Comparison of ENCODE assay signal across 40 cellular contexts in genomic region chr1:30140566-30140965, GRCh38.
"Had no signal": no experiment of that assay in that cellular context is flagged by ENCODE, and none has a peak within 500 bp of the region (broad histone marks: within the 10 kb centered on the region; RNA-seq: fewer than 3 reads in every experiment).

No MANE protein-coding gene starts in this region.

- H3K4me1 Mint-ChIP-seq: activated B cell treated with CpG ODN at 0.5 μM for 24 hours; activated naive CD4-positive, alpha-beta T cell treated with anti-CD3 and anti-CD28 coated beads, Interleukin-2, amount 50 U/mL, for 24 hours; activated naive CD8-positive, alpha-beta T cell treated with anti-CD3 and anti-CD28 coated beads for 36 hours; activated naive CD8-positive, alpha-beta T cell treated with anti-CD3 and anti-CD28 coated beads, Interleukin-2, amount 50 U/mL, for 24 hours; brain; T-cell had no signal

- H3K36me3 ChIP-seq: adrenal gland, ascending aorta, breast epithelium, cardiac muscle cell, esophagus squamous epithelium, gastroesophageal sphincter, WERI-Rb-1 had no signal

- H3K36me3 Mint-ChIP-seq: activated naive CD4-positive, alpha-beta T cell treated with anti-CD3 and anti-CD28 coated beads, Interleukin-2, amount 50 U/mL, for 24 hours; activated naive CD8-positive, alpha-beta T cell treated with anti-CD3 and anti-CD28 coated beads for 36 hours; brain; T-cell had no signal

- H3K9me3 ChIP-seq: adrenal gland, ascending aorta, esophagus squamous epithelium, gastroesophageal sphincter had no signal

- H3K27me3 ChIP-seq: adrenal gland, ascending aorta, cardiac muscle cell had no signal

- DNase-seq: activated B cell treated with CpG ODN at 0.5 μM for 24 hours; activated CD4-positive, alpha-beta T cell treated with anti-CD3 and anti-CD28 coated beads for 48 hours; activated CD4-positive, alpha-beta T cell treated with anti-CD3 and anti-CD28 coated beads, Interleukin-2, amount 50 U/mL, for 1 hour; activated CD4-positive, alpha-beta T cell treated with anti-CD3 and anti-CD28 coated beads, Interleukin-2, amount 50 U/mL, for 48 hours; activated CD8-positive, alpha-beta memory T cell treated with anti-CD3 and anti-CD28 coated beads for 24 hours; activated CD8-positive, alpha-beta memory T cell treated with anti-CD3 and anti-CD28 coated beads, Interleukin-2, amount 50 U/mL, for 4 hours; activated CD8-positive, alpha-beta T cell treated with anti-CD3 and anti-CD28 coated beads for 36 hours; activated effector memory CD4-positive, alpha-beta T cell treated with anti-CD3 and anti-CD28 coated beads, Interleukin-2, amount 50 U/mL, for 16 hours; activated naive CD4-positive, alpha-beta T cell treated with anti-CD3 and anti-CD28 coated beads for 36 hours; activated naive CD8-positive, alpha-beta T cell treated with anti-CD3 and anti-CD28 coated beads for 36 hours; activated naive CD8-positive, alpha-beta T cell treated with anti-CD3 and anti-CD28 coated beads, Interleukin-2, amount 50 U/mL, for 24 hours; activated T-cell treated with anti-CD3 and anti-CD28 coated beads, Interleukin-2, amount 50 U/mL, for 1 hour; activated T-cell treated with anti-CD3 and anti-CD28 coated beads, Interleukin-2, amount 50 U/mL, for 48 hours; amygdala; central memory CD4-positive, alpha-beta T cell; cerebellar nuclear complex; cortex of kidney; dermis blood vessel endothelial cell; effector CD4-positive, alpha-beta T cell; effector memory CD8-positive, alpha-beta T cell; esophagus squamous epithelium; foreskin melanocyte; SW 1271; T-helper 9 cell; WERI-Rb-1 had no signal

- H3K9me3 Mint-ChIP-seq: activated CD8-positive, alpha-beta T cell treated with anti-CD3 and anti-CD28 coated beads for 36 hours; activated naive CD4-positive, alpha-beta T cell treated with anti-CD3 and anti-CD28 coated beads, Interleukin-2, amount 50 U/mL, for 24 hours; activated naive CD8-positive, alpha-beta T cell treated with anti-CD3 and anti-CD28 coated beads for 36 hours; activated naive CD8-positive, alpha-beta T cell treated with anti-CD3 and anti-CD28 coated beads, Interleukin-2, amount 50 U/mL, for 24 hours; activated T-helper 1 cell treated with anti-CD3 and anti-CD28 coated beads, Interleukin-12 subunit alpha, Interleukin-12 subunit beta, Interleukin-2, Interleukin-4 antibody, amounts not matched to agents 30 ng/mL and 10 ng/mL and 1 ng/mL, durations not matched to agents 14 hours and 24 hours and 36 hours; activated T-helper 2 cell treated with anti-CD3 and anti-CD28 coated beads, Interferon-gamma antibody, Interleukin-2, Interleukin-4, amounts not matched to agents 10 μg/mL and 5 μg/mL and 100 μg/mL, durations not matched to agents 14 hours and 24 hours and 36 hours; effector memory CD8-positive, alpha-beta T cell; T-helper 1 cell treated with Interleukin-12 subunit alpha and Interleukin-12 subunit beta and Interleukin-4 antibody, amounts not matched to agents 30 μg/mL and 1 μg/mL, for 36 hours had no signal

- ATAC-seq: activated CD4-positive, CD25-positive, alpha-beta regulatory T cell treated with anti-CD3 and anti-CD28 coated beads, Interleukin-2, amount 50 U/mL, for 24 hours; activated CD8-positive, alpha-beta T cell treated with anti-CD3 and anti-CD28 coated beads for 36 hours; activated naive CD8-positive, alpha-beta T cell treated with anti-CD3 and anti-CD28 coated beads, Interleukin-2, amount 50 U/mL, for 24 hours; effector memory CD8-positive, alpha-beta T cell; gastroesophageal sphincter; T-cell had no signal

- H3K4me3 ChIP-seq: adrenal gland, ascending aorta, breast epithelium, cardiac muscle cell, esophagus squamous epithelium, gastroesophageal sphincter had no signal

- H3K27ac ChIP-seq: adrenal gland, ascending aorta, breast epithelium, cardiac muscle cell, epithelial cell of prostate, esophagus squamous epithelium, gastroesophageal sphincter, WERI-Rb-1 had no signal

- H3K4me1 ChIP-seq: adrenal gland, ascending aorta, breast epithelium, esophagus squamous epithelium, gastroesophageal sphincter had no signal

- H3K27ac Mint-ChIP-seq: activated B cell treated with CpG ODN at 0.5 μM for 24 hours; activated CD8-positive, alpha-beta T cell treated with anti-CD3 and anti-CD28 coated beads for 36 hours; activated naive CD4-positive, alpha-beta T cell treated with anti-CD3 and anti-CD28 coated beads for 36 hours; activated naive CD4-positive, alpha-beta T cell treated with anti-CD3 and anti-CD28 coated beads, Interleukin-2, amount 50 U/mL, for 24 hours; activated naive CD8-positive, alpha-beta T cell treated with anti-CD3 and anti-CD28 coated beads for 36 hours; activated naive CD8-positive, alpha-beta T cell treated with anti-CD3 and anti-CD28 coated beads, Interleukin-2, amount 50 U/mL, for 24 hours; activated T-helper 1 cell treated with anti-CD3 and anti-CD28 coated beads, Interleukin-12 subunit alpha, Interleukin-12 subunit beta, Interleukin-2, Interleukin-4 antibody, amounts not matched to agents 30 ng/mL and 10 ng/mL and 1 ng/mL, durations not matched to agents 14 hours and 24 hours and 36 hours; activated T-helper 2 cell treated with anti-CD3 and anti-CD28 coated beads, Interferon-gamma antibody, Interleukin-2, Interleukin-4, amounts not matched to agents 10 μg/mL and 5 μg/mL and 100 μg/mL, durations not matched to agents 14 hours and 24 hours and 36 hours; brain; effector memory CD8-positive, alpha-beta T cell; T-cell; T-helper 1 cell treated with Interleukin-12 subunit alpha and Interleukin-12 subunit beta and Interleukin-4 antibody, amounts not matched to agents 30 μg/mL and 1 μg/mL, for 36 hours had no signal

- FAIRE-seq: endometrium, endothelial cell of umbilical vein had no signal

- H3K4me3 Mint-ChIP-seq: activated B cell treated with CpG ODN at 0.5 μM for 24 hours; activated CD8-positive, alpha-beta T cell treated with anti-CD3 and anti-CD28 coated beads for 36 hours; activated naive CD4-positive, alpha-beta T cell treated with anti-CD3 and anti-CD28 coated beads for 36 hours; activated naive CD4-positive, alpha-beta T cell treated with anti-CD3 and anti-CD28 coated beads, Interleukin-2, amount 50 U/mL, for 24 hours; activated naive CD8-positive, alpha-beta T cell treated with anti-CD3 and anti-CD28 coated beads for 36 hours; activated naive CD8-positive, alpha-beta T cell treated with anti-CD3 and anti-CD28 coated beads, Interleukin-2, amount 50 U/mL, for 24 hours; activated T-helper 1 cell treated with anti-CD3 and anti-CD28 coated beads, Interleukin-12 subunit alpha, Interleukin-12 subunit beta, Interleukin-2, Interleukin-4 antibody, amounts not matched to agents 30 ng/mL and 10 ng/mL and 1 ng/mL, durations not matched to agents 14 hours and 24 hours and 36 hours; brain; effector memory CD8-positive, alpha-beta T cell; T-cell; T-helper 1 cell treated with Interleukin-12 subunit alpha and Interleukin-12 subunit beta and Interleukin-4 antibody, amounts not matched to agents 30 μg/mL and 1 μg/mL, for 36 hours had no signal
